In the genomic region with DNA sequence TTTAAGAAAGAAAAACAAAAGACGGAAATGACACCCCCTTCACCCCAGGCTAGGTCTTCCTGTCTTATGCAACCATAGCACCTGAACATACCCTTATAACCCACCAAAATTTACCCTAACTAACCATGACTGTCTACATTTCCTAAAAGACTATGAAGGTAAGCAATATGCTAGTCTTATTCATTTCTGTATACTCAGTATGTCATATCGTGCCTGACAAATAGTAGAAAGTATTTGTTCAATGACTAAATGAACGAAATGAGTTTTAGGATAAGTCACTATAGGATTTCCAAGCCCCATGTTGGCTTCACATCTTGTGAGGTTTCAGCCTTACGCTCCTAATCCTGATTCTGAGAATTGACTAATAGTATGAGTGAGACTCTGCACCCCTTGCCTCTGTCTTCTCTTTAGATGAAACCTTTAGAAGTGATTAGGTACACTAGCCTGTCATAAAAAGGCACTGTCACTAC, we compare ENCODE assay signal across 14 cellular contexts. TPM values are rescaled to one million over a fixed set of nuclear protein-coding genes. Genes with fewer than 3 reads are reported as not detected.
DNase-seq lines count a peak whose midpoint lies in the region; ATAC-seq and TF ChIP-seq lines count a peak whose summit lies in the region.
"Had no signal": no experiment of that assay in that cellular context is flagged by ENCODE, and none has a peak within 500 bp of the region (broad histone marks: within the 10 kb centered on the region; RNA-seq: fewer than 3 reads in every experiment).

No MANE protein-coding gene starts in this region.

- peak; percentile 69 to 87 for ATAC-seq in natural killer cell treated with Interleukin-12 subunit alpha and Interleukin-12 subunit beta and Interleukin-15 and Interleukin-18, amount 100 ng/mL, for 72 hours
- ATAC-seq in natural killer cell (no peak), HG02885 (IDR thresholded peaks at IDR 0.05; ENCODE audit: poor library complexity, unreplicated experiment) (peak; percentile 69)
- ATAC-seq: gastrocnemius medialis had no signal

- H3K27ac Mint-ChIP-seq in natural killer cell treated with Interleukin-12 subunit alpha and Interleukin-12 subunit beta and Interleukin-15 and Interleukin-18, amount 100 ng/mL, for 72 hours, result peak overlapping the region; percentile 17 to 74
- H3K27ac Mint-ChIP-seq in natural killer cell, result no peak overlapping the region
- H3K27ac Mint-ChIP-seq in activated T-helper 2 cell treated with anti-CD3 and anti-CD28 coated beads, Interferon-gamma antibody, Interleukin-2, Interleukin-4, amounts not matched to agents 10 μg/mL and 5 μg/mL and 100 μg/mL, durations not matched to agents 14 hours and 24 hours and 36 hours, result peak overlapping the region; percentile 29
- H3K27ac Mint-ChIP-seq in stimulated activated naive CD8-positive, alpha-beta T cell treated with anti-CD3 and anti-CD28 coated beads, Interleukin-15, Interleukin-2, amounts not matched to agents 100 ng/mL and 50 ng/mL, for 24 hours, result peak overlapping the region; percentile 6

- no peaks in the 10 kb centered on the region for H3K9me3 Mint-ChIP-seq in natural killer cell treated with Interleukin-12 subunit alpha and Interleukin-12 subunit beta and Interleukin-15 and Interleukin-18, amount 100 ng/mL, for 72 hours
- no peaks in the 10 kb centered on the region for H3K9me3 Mint-ChIP-seq in natural killer cell
- H3K9me3 Mint-ChIP-seq in activated T-helper 2 cell treated with anti-CD3 and anti-CD28 coated beads, Interferon-gamma antibody, Interleukin-2, Interleukin-4, amounts not matched to agents 10 μg/mL and 5 μg/mL and 100 μg/mL, durations not matched to agents 14 hours and 24 hours and 36 hours, result no peaks in the 10 kb centered on the region
- no peaks in the 10 kb centered on the region for H3K9me3 Mint-ChIP-seq in stimulated activated naive CD8-positive, alpha-beta T cell treated with anti-CD3 and anti-CD28 coated beads, Interleukin-15, Interleukin-2, amounts not matched to agents 100 ng/mL and 50 ng/mL, for 24 hours

- H3K27me3 Mint-ChIP-seq in natural killer cell treated with Interleukin-12 subunit alpha and Interleukin-12 subunit beta and Interleukin-15 and Interleukin-18, amount 100 ng/mL, for 72 hours, result no peaks in the 10 kb centered on the region
- H3K27me3 Mint-ChIP-seq in natural killer cell (ENCODE audit: low read depth in 2 of 2), result no peaks in the 10 kb centered on the region
- H3K27me3 Mint-ChIP-seq in activated T-helper 2 cell treated with anti-CD3 and anti-CD28 coated beads, Interferon-gamma antibody, Interleukin-2, Interleukin-4, amounts not matched to agents 10 μg/mL and 5 μg/mL and 100 μg/mL, durations not matched to agents 14 hours and 24 hours and 36 hours (ENCODE audit: low read depth), result no peaks in the 10 kb centered on the region
- no peaks in the 10 kb centered on the region for H3K27me3 Mint-ChIP-seq in stimulated activated naive CD8-positive, alpha-beta T cell treated with anti-CD3 and anti-CD28 coated beads, Interleukin-15, Interleukin-2, amounts not matched to agents 100 ng/mL and 50 ng/mL, for 24 hours

- peaks cover 20% of the 10 kb centered on the region for H3K36me3 Mint-ChIP-seq in natural killer cell treated with Interleukin-12 subunit alpha and Interleukin-12 subunit beta and Interleukin-15 and Interleukin-18, amount 100 ng/mL, for 72 hours
- H3K36me3 Mint-ChIP-seq in natural killer cell, result peaks cover 17% of the 10 kb centered on the region
- H3K36me3 Mint-ChIP-seq in activated T-helper 2 cell treated with anti-CD3 and anti-CD28 coated beads, Interferon-gamma antibody, Interleukin-2, Interleukin-4, amounts not matched to agents 10 μg/mL and 5 μg/mL and 100 μg/mL, durations not matched to agents 14 hours and 24 hours and 36 hours (ENCODE audit: low read depth), result peaks cover 70% of the 10 kb centered on the region
- peaks cover 75% of the 10 kb centered on the region for H3K36me3 Mint-ChIP-seq in stimulated activated naive CD8-positive, alpha-beta T cell treated with anti-CD3 and anti-CD28 coated beads, Interleukin-15, Interleukin-2, amounts not matched to agents 100 ng/mL and 50 ng/mL, for 24 hours (ENCODE audit: low read depth)

- intact Hi-C loops in natural killer cell (cut with micrococcal nuclease), result no loop called here
- intact Hi-C loops in activated T-helper 2 cell treated with anti-CD3 and anti-CD28 coated beads, Interferon-gamma antibody, Interleukin-2, Interleukin-4, amounts not matched to agents 10 μg/mL and 5 μg/mL and 100 μg/mL, durations not matched to agents 14 hours and 24 hours and 36 hours (cut with micrococcal nuclease), result no loop called here

- no peak for TF ChIP-seq CTCF in natural killer cell (IDR thresholded peaks at IDR 0.05)

- DNase-seq in natural killer cell treated with Interleukin-12 subunit alpha and Interleukin-12 subunit beta and Interleukin-15 and Interleukin-18, amount 100 ng/mL, for 72 hours (ENCODE audit: low spot score), result no peak
- no peak for DNase-seq in natural killer cell
- no peak for DNase-seq in activated T-helper 2 cell treated with anti-CD3 and anti-CD28 coated beads, Interferon-gamma antibody, Interleukin-2, Interleukin-4, amounts not matched to agents 10 μg/mL and 5 μg/mL and 100 μg/mL, durations not matched to agents 14 hours and 24 hours and 36 hours (ENCODE audit: low spot score)
- no peak for DNase-seq in NCI-H69 (lab: John Stamatoyannopoulos, UW)
- DNase-seq in activated effector memory CD4-positive, alpha-beta T cell treated with Interleukin-2 at 50 U/mL for 16 hours, result no peak
- no peak for DNase-seq in anterior cingulate cortex (lab: John Stamatoyannopoulos, UW)
- DNase-seq: gastrocnemius medialis, GDM1, left ventricle myocardium inferior, NCI-H187, OCI-M1, posterior cingulate gyrus had no signal

- peak overlapping the region; percentile 36 for H3K4me3 Mint-ChIP-seq in natural killer cell treated with Interleukin-12 subunit alpha and Interleukin-12 subunit beta and Interleukin-15 and Interleukin-18, amount 100 ng/mL, for 72 hours
- no peak overlapping the region for H3K4me3 Mint-ChIP-seq in natural killer cell
- no peak overlapping the region for H3K4me3 Mint-ChIP-seq in activated T-helper 2 cell treated with anti-CD3 and anti-CD28 coated beads, Interferon-gamma antibody, Interleukin-2, Interleukin-4, amounts not matched to agents 10 μg/mL and 5 μg/mL and 100 μg/mL, durations not matched to agents 14 hours and 24 hours and 36 hours (ENCODE audit: low read depth)
- no peak overlapping the region for H3K4me3 Mint-ChIP-seq in stimulated activated naive CD8-positive, alpha-beta T cell treated with anti-CD3 and anti-CD28 coated beads, Interleukin-15, Interleukin-2, amounts not matched to agents 100 ng/mL and 50 ng/mL, for 24 hours

- peaks cover 18 to 37% of the 10 kb centered on the region in 2 donors for H3K4me1 Mint-ChIP-seq in natural killer cell treated with Interleukin-12 subunit alpha and Interleukin-12 subunit beta and Interleukin-15 and Interleukin-18, amount 100 ng/mL, for 72 hours (ENCODE audit: low read depth in 2 of 2)
- H3K4me1 Mint-ChIP-seq in natural killer cell, result peaks cover 13 to 15% of the 10 kb centered on the region in 2 donors
- peaks cover 25% of the 10 kb centered on the region for H3K4me1 Mint-ChIP-seq in activated T-helper 2 cell treated with anti-CD3 and anti-CD28 coated beads, Interferon-gamma antibody, Interleukin-2, Interleukin-4, amounts not matched to agents 10 μg/mL and 5 μg/mL and 100 μg/mL, durations not matched to agents 14 hours and 24 hours and 36 hours (ENCODE audit: low read depth)
- H3K4me1 Mint-ChIP-seq in stimulated activated naive CD8-positive, alpha-beta T cell treated with anti-CD3 and anti-CD28 coated beads, Interleukin-15, Interleukin-2, amounts not matched to agents 100 ng/mL and 50 ng/mL, for 24 hours (ENCODE audit: low read depth), result peaks cover 24% of the 10 kb centered on the region

RNA-seq across cellular contexts. Expression of a gene that starts 6.5 kb away (rescaled TPM):
- total RNA-seq in natural killer cell treated with Interleukin-12 subunit alpha and Interleukin-12 subunit beta and Interleukin-15 and Interleukin-18, amount 100 ng/mL, for 72 hours, result 10 to 100 TPM; 41.3 to 64.2 TPM
- 10 to 100 TPM; 63.5 to 65.2 (median 64.8) TPM for total RNA-seq in natural killer cell
- 45.3 and 54.0 TPM in 2 replicates for total RNA-seq in activated T-helper 2 cell treated with anti-CD3 and anti-CD28 coated beads, Interferon-gamma antibody, Interleukin-2, Interleukin-4, amounts not matched to agents 10 μg/mL and 5 μg/mL and 100 μg/mL, durations not matched to agents 14 hours and 24 hours and 36 hours

RNA-seq across cellular contexts. Expression of a gene that starts 30.9 kb away (rescaled TPM):
- 100 to 1,000 TPM; 198 to 239 TPM for total RNA-seq in natural killer cell treated with Interleukin-12 subunit alpha and Interleukin-12 subunit beta and Interleukin-15 and Interleukin-18, amount 100 ng/mL, for 72 hours
- total RNA-seq in natural killer cell, result 100 to 1,000 TPM; 102 to 123 (median 114) TPM
- total RNA-seq in activated T-helper 2 cell treated with anti-CD3 and anti-CD28 coated beads, Interferon-gamma antibody, Interleukin-2, Interleukin-4, amounts not matched to agents 10 μg/mL and 5 μg/mL and 100 μg/mL, durations not matched to agents 14 hours and 24 hours and 36 hours, result 256 and 269 TPM in 2 replicates

RNA-seq across cellular contexts. Expression of a gene that starts 31.0 kb away (rescaled TPM):
- total RNA-seq in natural killer cell treated with Interleukin-12 subunit alpha and Interleukin-12 subunit beta and Interleukin-15 and Interleukin-18, amount 100 ng/mL, for 72 hours, result 100 to 1,000 TPM in 1 of 2 donors, 10 to 100 TPM in 1; 77.9 to 116 TPM
- total RNA-seq in natural killer cell, result 100 to 1,000 TPM; 104 to 125 (median 116) TPM
- total RNA-seq in activated T-helper 2 cell treated with anti-CD3 and anti-CD28 coated beads, Interferon-gamma antibody, Interleukin-2, Interleukin-4, amounts not matched to agents 10 μg/mL and 5 μg/mL and 100 μg/mL, durations not matched to agents 14 hours and 24 hours and 36 hours, result 73.6 and 77.6 TPM in 2 replicates

RNA-seq across cellular contexts. Expression of a gene that starts 50.4 kb away (rescaled TPM):
- 10 to 100 TPM; 51.5 to 75.9 TPM for total RNA-seq in natural killer cell treated with Interleukin-12 subunit alpha and Interleukin-12 subunit beta and Interleukin-15 and Interleukin-18, amount 100 ng/mL, for 72 hours
- total RNA-seq in natural killer cell, result 10 to 100 TPM; 66.2 to 74.0 (median 71.3) TPM
- total RNA-seq in activated T-helper 2 cell treated with anti-CD3 and anti-CD28 coated beads, Interferon-gamma antibody, Interleukin-2, Interleukin-4, amounts not matched to agents 10 μg/mL and 5 μg/mL and 100 μg/mL, durations not matched to agents 14 hours and 24 hours and 36 hours, result 69.2 and 69.4 TPM in 2 replicates

Comparison
In these comparisons a context has a peak if more than half of its experiments do, and no peak if none do; other contexts are left out.
1. ATAC-seq: peak in natural killer cell treated with Interleukin-12 subunit alpha and Interleukin-12 subunit beta and Interleukin-15 and Interleukin-18, amount 100 ng/mL, for 72 hours (2 of 2) and HG02885 (single experiment); none in natural killer cell (0 of 3).
2. H3K27ac Mint-ChIP-seq: peak in natural killer cell treated with Interleukin-12 subunit alpha and Interleukin-12 subunit beta and Interleukin-15 and Interleukin-18, amount 100 ng/mL, for 72 hours (2 of 2), activated T-helper 2 cell treated with anti-CD3 and anti-CD28 coated beads, Interferon-gamma antibody, Interleukin-2, Interleukin-4, amounts not matched to agents 10 μg/mL and 5 μg/mL and 100 μg/mL, durations not matched to agents 14 hours and 24 hours and 36 hours (single experiment) and stimulated activated naive CD8-positive, alpha-beta T cell treated with anti-CD3 and anti-CD28 coated beads, Interleukin-15, Interleukin-2, amounts not matched to agents 100 ng/mL and 50 ng/mL, for 24 hours (single experiment); none in natural killer cell (0 of 2).